8 cellular contexts compared by ENCODE assay signal in the genomic region with DNA sequence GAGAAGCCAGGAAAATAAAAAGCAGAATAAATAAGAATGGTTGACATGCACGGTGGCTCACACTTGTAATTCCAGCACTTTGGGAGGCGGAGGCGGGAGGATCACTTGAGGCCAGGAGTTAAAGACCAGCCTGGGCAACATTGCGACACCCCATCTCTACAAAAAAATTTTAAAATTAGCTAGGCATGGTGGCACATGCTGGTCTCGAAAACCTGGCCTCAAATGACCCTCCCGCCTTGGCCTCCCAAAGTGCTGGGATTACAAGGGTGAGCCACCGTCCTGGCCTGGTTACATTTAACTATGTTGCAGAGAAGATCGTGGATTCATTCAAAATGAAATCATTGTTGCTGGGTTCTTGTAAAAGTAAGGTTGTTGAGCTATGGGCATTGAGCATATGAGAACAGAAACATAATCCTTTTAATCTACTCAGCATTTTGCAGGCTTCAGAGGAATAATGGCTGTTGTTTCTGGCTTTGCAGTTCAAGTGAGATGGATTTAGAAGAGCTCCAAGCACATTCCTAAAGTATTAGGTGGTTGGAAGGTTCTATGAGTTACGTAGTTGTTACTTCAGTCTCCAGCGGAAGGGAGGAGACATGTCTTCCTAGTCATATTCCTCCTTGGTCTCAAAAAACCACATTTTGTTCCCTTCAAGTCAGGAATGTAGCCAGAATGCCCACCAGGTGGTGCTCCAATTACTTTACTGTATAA. TPM values are rescaled to one million over a fixed set of nuclear protein-coding genes. Genes with fewer than 3 reads are reported as not detected.
A peak's percentile ranks its signal among the peaks of the same experiment; 100 is the strongest.
DNase-seq lines count a peak whose midpoint lies in the region; ATAC-seq and TF ChIP-seq lines count a peak whose summit lies in the region.

No MANE protein-coding gene starts in this region.

- H3K27me3 Mint-ChIP-seq in MCF 10A (ENCODE audit: insufficient read depth, unreplicated experiment) = no peaks in the 10 kb centered on the region

- CTCF ChIA-PET in HCT116 (lab: Charles Lee) = interaction anchor here (0.8 kb wide), 1 partner anchor 47 kb away, joined by 3 read pairs; no protein-coding TSS in a partner anchor
- CTCF ChIA-PET in MCF 10A (lab: Yijun Ruan, JAX) = interaction anchor here (0.7 to 2.1 kb wide), 11 partner anchors 9 to 1802 kb away, joined by 3 to 15 read pairs (median 3); partner anchors contain the start of gene PRIM2

- peak; percentile 69 for TF ChIP-seq RAD21 in HCT116 (IDR thresholded peaks at IDR 0.05; ENCODE audit: low read depth)

- H3K4me1 ChIP-seq in HCT116 (ENCODE audit: control insufficient read depth in 1 of 2, insufficient read depth in 2 of 2, low read length in 2 of 2) = peaks cover 0 to 7% of the 10 kb centered on the region in 2 experiments; a peak in 1 of 4 replicates

- intact Hi-C loops in HCT116 (cut with micrococcal nuclease) (loop anchor here (1.0 kb wide), 1 partner anchor 49 kb away; no protein-coding TSS in a partner anchor), MCF 10A (cut with micrococcal nuclease) (loop anchor here (1.0 to 5.0 kb wide), 4 partner anchors 45 to 95 kb away; partner anchors contain the start of genes BAG2 and RAB23)

- peak overlapping the region; percentile 45 for H3K4me3 Mint-ChIP-seq in MCF 10A (ENCODE audit: unreplicated experiment)
- no peak overlapping the region for H3K4me3 Mint-ChIP-seq in stimulated activated effector memory CD8-positive, alpha-beta T cell treated with anti-CD3 and anti-CD28 coated beads, Interleukin-12 subunit alpha, Interleukin-12 subunit beta, amount 100 ng/mL, for 72 hours

- RAD21 ChIA-PET in HCT116 (lab: Charles Lee; ENCODE audit: low non-redundant PET in 1 of 2, low total read pairs in 2 of 2, uncharacterized antibody in 2 of 2, unreplicated experiment in 2 of 2) = no interaction called here

- POLR2A ChIA-PET in HCT116 (lab: Charles Lee) (no interaction called here), MCF 10A (lab: Yijun Ruan, JAX) (interaction anchor here (0.6 to 2.8 kb wide), 11 partner anchors 9 to 402 kb away, joined by 3 to 17 read pairs (median 3); partner anchors contain the start of genes BAG2, PRIM2 and RAB23)

- no peaks in the 10 kb centered on the region for H3K27me3 ChIP-seq in HCT116 (ENCODE audit: insufficient read depth, low read length)

- 0 out of 2 replicates have a peak overlapping the region, but pooled peaks have one; percentile 22 for H3K4me2 ChIP-seq in HCT116 (ENCODE audit: low read length)

- no peaks in the 10 kb centered on the region for H3K9me2 ChIP-seq in HCT116 (ENCODE audit: insufficient read depth)

- ATAC-seq in HCT116 = peak; percentile 86
- peak; percentile 43 for ATAC-seq in left lobe of liver
- peak; percentile 34 for ATAC-seq in stimulated activated effector memory CD8-positive, alpha-beta T cell treated with anti-CD3 and anti-CD28 coated beads, Interleukin-12 subunit alpha, Interleukin-12 subunit beta, amount 100 ng/mL, for 72 hours
- no peak for ATAC-seq in GM21515 (IDR thresholded peaks at IDR 0.05; ENCODE audit: unreplicated experiment)
- no peak for ATAC-seq in HG02763 (IDR thresholded peaks at IDR 0.05; ENCODE audit: unreplicated experiment)

- H3K9me3 Mint-ChIP-seq in MCF 10A (ENCODE audit: unreplicated experiment) = no peaks in the 10 kb centered on the region
- no peaks in the 10 kb centered on the region for H3K9me3 Mint-ChIP-seq in stimulated activated effector memory CD8-positive, alpha-beta T cell treated with anti-CD3 and anti-CD28 coated beads, Interleukin-12 subunit alpha, Interleukin-12 subunit beta, amount 100 ng/mL, for 72 hours

- no peaks in the 10 kb centered on the region for H3K36me3 ChIP-seq in HCT116 (ENCODE audit: control insufficient read depth in 1 of 2, insufficient read depth in 2 of 2, low read length in 2 of 2)

- no peaks in the 10 kb centered on the region for H3K79me2 ChIP-seq in HCT116 (ENCODE audit: insufficient read depth, low read length)

- H3K9me3 ChIP-seq in HCT116 (ENCODE audit: control insufficient read depth in 1 of 2, insufficient read depth in 1 of 2, low read depth in 1 of 2, low read length in 2 of 2) = no peaks in the 10 kb centered on the region

- no peak for TF ChIP-seq POLR2A in HCT116 (IDR thresholded peaks at IDR 0.05; ENCODE audit: borderline replicate concordance, extremely low read depth, insufficient read depth, insufficient read length)

- DNase-seq in COLO829 (ENCODE audit: low spot score) (peak; percentile 82), HCT116 (ENCODE audit: low read depth, low spot score) (peak; percentile 68), RPMI7951 (ENCODE audit: low read depth) (peak; percentile 97), MCF 10A (ENCODE audit: unreplicated experiment) (peak; percentile 91), left lobe of liver (ENCODE audit: low spot score) (no peak)
- no peak for DNase-seq in stimulated activated effector memory CD8-positive, alpha-beta T cell treated with anti-CD3 and anti-CD28 coated beads, Interleukin-12 subunit alpha, Interleukin-12 subunit beta, amount 100 ng/mL, for 72 hours (ENCODE audit: low spot score in 2 of 2)

- H2AFZ ChIP-seq in HCT116 (ENCODE audit: low read depth, low read length, poor library complexity, severe bottlenecking) = peak overlapping the region; percentile 71

- peak overlapping the region; percentile 66 for H3K27ac Mint-ChIP-seq in MCF 10A (ENCODE audit: low read depth, unreplicated experiment)
- H3K27ac Mint-ChIP-seq in stimulated activated effector memory CD8-positive, alpha-beta T cell treated with anti-CD3 and anti-CD28 coated beads, Interleukin-12 subunit alpha, Interleukin-12 subunit beta, amount 100 ng/mL, for 72 hours = no peak overlapping the region

- H3K4me3 ChIP-seq in HCT116 (replicated peaks in 1 of 2; ENCODE audit: low read depth in 1 of 2, low read length in 2 of 2) = no peak overlapping the region

- no TSS peak for BruUV-seq in HCT116 (replicated peaks; lab: Mats Ljungman, UMichigan)
- BruUV-seq in MCF 10A (replicated peaks; lab: Mats Ljungman, UMichigan) = no TSS peak

- no peaks in the 10 kb centered on the region for H4K20me1 ChIP-seq in HCT116 (ENCODE audit: insufficient read depth)

- no peak overlapping the region for H3K9ac ChIP-seq in HCT116 (ENCODE audit: low read length)

- peak; percentile 44 to 73 (median 57); a peak in 4 of 6 replicates for TF ChIP-seq CTCF in HCT116 (IDR thresholded peaks at IDR 0.05 in 2 of 3, conservative IDR thresholded peaks at IDR 0.05 in 1 of 3; ENCODE audit: borderline replicate concordance in 1 of 3, insufficient read depth in 1 of 3, low read depth in 2 of 3, low read length in 2 of 3)
- peak; percentile 49 for TF ChIP-seq CTCF in MCF 10A (IDR thresholded peaks at IDR 0.05; ENCODE audit: unreplicated experiment)

- peaks cover 16% of the 10 kb centered on the region for H3K4me1 Mint-ChIP-seq in MCF 10A (ENCODE audit: insufficient read depth, unreplicated experiment)
- peaks cover 8% of the 10 kb centered on the region for H3K4me1 Mint-ChIP-seq in stimulated activated effector memory CD8-positive, alpha-beta T cell treated with anti-CD3 and anti-CD28 coated beads, Interleukin-12 subunit alpha, Interleukin-12 subunit beta, amount 100 ng/mL, for 72 hours

- H3K27ac ChIP-seq in HCT116 (ENCODE audit: low read depth, low read length) = no peak overlapping the region

- H3K36me3 Mint-ChIP-seq in MCF 10A (ENCODE audit: insufficient read depth, unreplicated experiment) = no peaks in the 10 kb centered on the region
- H3K36me3 Mint-ChIP-seq in stimulated activated effector memory CD8-positive, alpha-beta T cell treated with anti-CD3 and anti-CD28 coated beads, Interleukin-12 subunit alpha, Interleukin-12 subunit beta, amount 100 ng/mL, for 72 hours = no peaks in the 10 kb centered on the region

TF ChIP-seq in HCT116, 20 proteins besides CTCF, POLR2A, EP300 and RAD21:
- TF ChIP-seq SRF (IDR thresholded peaks at IDR 0.05; ENCODE audit: low read depth) (no peak), ZFX (IDR thresholded peaks at IDR 0.05) (no peak), FOSL1 (IDR thresholded peaks at IDR 0.05; ENCODE audit: low read depth) (0 out of 2 replicates have a peak, but pooled peaks have one; percentile 27), ZNF274 (IDR thresholded peaks at IDR 0.05; ENCODE audit: low read depth, low read length) (no peak), CBX3 (IDR thresholded peaks at IDR 0.05; ENCODE audit: low read depth) (no peak), ELF1 (IDR thresholded peaks at IDR 0.05; ENCODE audit: borderline replicate concordance, low read depth) (no peak)
- TF ChIP-seq, protein P1, sequence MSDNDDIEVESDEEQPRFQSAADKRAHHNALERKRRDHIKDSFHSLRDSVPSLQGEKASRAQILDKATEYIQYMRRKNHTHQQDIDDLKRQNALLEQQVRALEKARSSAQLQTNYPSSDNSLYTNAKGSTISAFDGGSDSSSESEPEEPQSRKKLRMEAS (IDR thresholded peaks at IDR 0.05) = peak; percentile 36; the same call in 1 of the 2 replicates

RNA-seq across cellular contexts. Expression of gene RAB23, which starts 45.6 kb away (rescaled TPM):
- total RNA-seq in HCT116 (2021; ENCODE audit: unreplicated experiment) (11.7 TPM), MCF 10A (2022) (8.4 and 13.3 TPM in 2 replicates), left lobe of liver (2.5 TPM)
- 3.0 and 4.2 TPM in 2 replicates for polyA plus RNA-seq in HCT116 (2012)
- 42.8 and 51.2 TPM in 2 replicates for total RNA-seq in RPMI7951 (2014; rRNA removed; shearing (Covaris generic))

RNA-seq across cellular contexts. Expression of gene PRIM2, which starts 49.7 kb away (rescaled TPM):
- 44.0 TPM for total RNA-seq in HCT116 (2021; ENCODE audit: unreplicated experiment)
- 12.0 and 18.2 TPM in 2 replicates for polyA plus RNA-seq in HCT116 (2012)
- 51.2 and 60.8 TPM in 2 replicates for total RNA-seq in RPMI7951 (2014; rRNA removed; shearing (Covaris generic))
- total RNA-seq in MCF 10A (2022) = 8.6 and 9.7 TPM in 2 replicates
- 4.3 TPM for total RNA-seq in left lobe of liver

Comparison
In these comparisons a context has a peak if more than half of its experiments do, and no peak if none do; other contexts are left out.
1. DNase-seq: peak in COLO829 (single experiment), HCT116 (single experiment), RPMI7951 (single experiment) and MCF 10A (single experiment); none in left lobe of liver (single experiment) and stimulated activated effector memory CD8-positive, alpha-beta T cell treated with anti-CD3 and anti-CD28 coated beads, Interleukin-12 subunit alpha, Interleukin-12 subunit beta, amount 100 ng/mL, for 72 hours (0 of 2).
2. ATAC-seq: peak in HCT116 (single experiment), left lobe of liver (single experiment) and stimulated activated effector memory CD8-positive, alpha-beta T cell treated with anti-CD3 and anti-CD28 coated beads, Interleukin-12 subunit alpha, Interleukin-12 subunit beta, amount 100 ng/mL, for 72 hours (single experiment); none in GM21515 (single experiment) and HG02763 (single experiment).